13 cellular contexts compared by ENCODE assay signal in genomic region chr7:6260291-6261183, GRCh38. TPM values are rescaled to one million over a fixed set of nuclear protein-coding genes. Genes with fewer than 3 reads are reported as not detected.
DNase-seq lines count a peak whose midpoint lies in the region; ATAC-seq and TF ChIP-seq lines count a peak whose summit lies in the region.
"Had no signal": no experiment of that assay in that cellular context is flagged by ENCODE, and none has a peak within 500 bp of the region (broad histone marks: within the 10 kb centered on the region; RNA-seq: fewer than 3 reads in every experiment).

No MANE protein-coding gene starts in this region.

- WGBS in esophagus squamous epithelium, 2 donors = 69 to 80% methylated on average over 5 of the region's 5 CpGs
- 57 to 63% methylated on average over 5 of the region's 5 CpGs for WGBS in tibial nerve, 2 donors

- no peaks in the 10 kb centered on the region for H3K36me3 Mint-ChIP-seq in Calu3 (ENCODE audit: insufficient read depth, unreplicated experiment)

- no peak for TF ChIP-seq POLR2A in esophagus squamous epithelium (IDR thresholded peaks at IDR 0.05)
- TF ChIP-seq POLR2A in tibial nerve (IDR thresholded peaks at IDR 0.05) = no peak

- H3K4me3 ChIP-seq in esophagus squamous epithelium = no peak overlapping the region
- H3K4me3 ChIP-seq in muscle layer of duodenum (ENCODE audit: low read depth in 1 of 2, low read length in 2 of 2) = no peak overlapping the region
- H3K4me3 ChIP-seq in tibial nerve = no peak overlapping the region

- no peak for TF ChIP-seq EP300 in tibial nerve (IDR thresholded peaks at IDR 0.05)

- CTCF ChIA-PET in Calu3 (lab: Charles Lee) = interaction anchor here (0.5 to 1.3 kb wide), 4 partner anchors 9 to 110 kb away, joined by 3 read pairs; no protein-coding TSS in a partner anchor

- TF ChIP-seq CTCF in esophagus squamous epithelium (IDR thresholded peaks at IDR 0.05) (no peak), tibial nerve (IDR thresholded peaks at IDR 0.05) (no peak), Calu3 (IDR thresholded peaks at IDR 0.05; ENCODE audit: unreplicated experiment) (no peak)

- no peak for ATAC-seq in HG03139 (IDR thresholded peaks at IDR 0.05; ENCODE audit: unreplicated experiment)

- H3K4me1 ChIP-seq in esophagus squamous epithelium (peaks cover 0 to 89% (median 34%) of the 10 kb centered on the region in 3 donors), muscle layer of duodenum (ENCODE audit: control insufficient read depth in 1 of 2, insufficient read depth in 2 of 2, low read length in 2 of 2) (peaks cover 25 to 29% of the 10 kb centered on the region in 2 donors), tibial nerve (peaks cover 0 to 84% (median 51%) of the 10 kb centered on the region in 4 donors)

- H3K27me3 Mint-ChIP-seq in Calu3 (ENCODE audit: unreplicated experiment) = no peaks in the 10 kb centered on the region

- H3K36me3 ChIP-seq in esophagus squamous epithelium (no peaks in the 10 kb centered on the region), muscle layer of duodenum (ENCODE audit: control insufficient read depth in 1 of 2, insufficient read depth in 2 of 2, low read length in 2 of 2) (peaks cover 0 to 13% of the 10 kb centered on the region in 2 donors), tibial nerve (no peaks in the 10 kb centered on the region)

- peaks cover 61% of the 10 kb centered on the region for H3K4me1 Mint-ChIP-seq in Calu3 (ENCODE audit: low read depth, unreplicated experiment)

- no peak overlapping the region for H3K27ac Mint-ChIP-seq in Calu3 (ENCODE audit: unreplicated experiment)
- H3K27ac Mint-ChIP-seq: activated B cell treated with CpG ODN at 0.5 μM for 24 hours; activated T-helper 2 cell treated with anti-CD3 and anti-CD28 coated beads, Interferon-gamma antibody, Interleukin-2, Interleukin-4, amounts not matched to agents 10 μg/mL and 5 μg/mL and 100 μg/mL, durations not matched to agents 14 hours and 24 hours and 36 hours had no signal

- H3K27ac ChIP-seq in esophagus squamous epithelium = peak overlapping the region; percentile 3 to 66 (median 44)
- H3K27ac ChIP-seq in muscle layer of duodenum (ENCODE audit: low read length) = peak overlapping the region; percentile 28
- H3K27ac ChIP-seq in tibial nerve = peak overlapping the region in 3 of 4 donors; percentile 31 to 78 (median 71)

- H3K9me3 Mint-ChIP-seq in Calu3 (ENCODE audit: low read depth, unreplicated experiment) = no peaks in the 10 kb centered on the region
- H3K9me3 Mint-ChIP-seq: activated B cell treated with CpG ODN at 0.5 μM for 24 hours; activated T-helper 2 cell treated with anti-CD3 and anti-CD28 coated beads, Interferon-gamma antibody, Interleukin-2, Interleukin-4, amounts not matched to agents 10 μg/mL and 5 μg/mL and 100 μg/mL, durations not matched to agents 14 hours and 24 hours and 36 hours had no signal

- DNase-seq in LHCN-M2 (ENCODE audit: low read depth) = peak; percentile 64
- DNase-seq in esophagus squamous epithelium (lab: John Stamatoyannopoulos, UW) = no peak
- DNase-seq in tibial nerve (ENCODE audit: low spot score in 2 of 2) = no peak
- no peak for DNase-seq in SIG-M5 (lab: John Stamatoyannopoulos, UW)
- DNase-seq in mesenteric fat pad (ENCODE audit: low spot score) = no peak
- no peak for DNase-seq in Calu3
- DNase-seq: activated B cell treated with CpG ODN at 0.5 μM for 24 hours; nucleus accumbens; stimulated activated CD4-positive, alpha-beta T cell treated with anti-CD3 and anti-CD28 coated beads, Interleukin-4, amount 100 ng/mL, for 4 hours; substantia nigra had no signal

- H3K4me3 Mint-ChIP-seq in Calu3 (ENCODE audit: low read depth, unreplicated experiment) = no peak overlapping the region
- H3K4me3 Mint-ChIP-seq: activated B cell treated with CpG ODN at 0.5 μM for 24 hours had no signal

- no peaks in the 10 kb centered on the region for H3K9me3 ChIP-seq in esophagus squamous epithelium
- no peaks in the 10 kb centered on the region for H3K9me3 ChIP-seq in muscle layer of duodenum (ENCODE audit: control insufficient read depth in 1 of 2, low read length in 2 of 2)
- H3K9me3 ChIP-seq in tibial nerve = no peaks in the 10 kb centered on the region

- intact Hi-C loops in esophagus squamous epithelium (cut with DNase I) (no loop called here), Calu3 (cut with micrococcal nuclease; ENCODE audit: unreplicated experiment) (no loop called here)

- no peaks in the 10 kb centered on the region for H3K27me3 ChIP-seq in esophagus squamous epithelium
- H3K27me3 ChIP-seq in muscle layer of duodenum (ENCODE audit: low read depth, low read length) = no peaks in the 10 kb centered on the region
- H3K27me3 ChIP-seq in tibial nerve = no peaks in the 10 kb centered on the region

- no TSS peak for BruUV-seq in Calu3 (replicated peaks; lab: Mats Ljungman, UMichigan)

RNA-seq across cellular contexts. Expression of gene CYTH3, which starts 11.9 kb away (rescaled TPM):
- total RNA-seq in LHCN-M2 (2014; rRNA removed) (23.9 and 32.7 TPM in 2 replicates), esophagus squamous epithelium (10 to 100 TPM; 11.5 to 27.7 (median 12.7) TPM), tibial nerve (10 to 100 TPM; 49.2 to 61.2 (median 53.2) TPM), mesenteric fat pad (36.1 TPM), Calu3 (2022) (47.2 and 73.4 TPM in 2 replicates)
- 39.0 TPM for polyA plus RNA-seq in LHCN-M2 (2012)
